32 cellular contexts compared by ENCODE assay signal in genomic region chr10:129556316-129556715, GRCh38.
"Had no signal": no experiment of that assay in that cellular context is flagged by ENCODE, and none has a peak within 500 bp of the region (broad histone marks: within the 10 kb centered on the region; RNA-seq: fewer than 3 reads in every experiment).

No MANE protein-coding gene starts in this region.

- H3K27me3 ChIP-seq: adrenal gland, ascending aorta, body of pancreas, brain microvascular endothelial cell, breast epithelium, cardiac muscle cell had no signal

- DNase-seq: activated effector memory CD4-positive, alpha-beta T cell treated with anti-CD3 and anti-CD28 coated beads, Interleukin-2, amount 50 U/mL, for 16 hours; activated effector memory CD4-positive, alpha-beta T cell treated with Interleukin-2 at 50 U/mL for 16 hours; activated gamma-delta T cell; activated gamma-delta T cell treated with Interleukin-2 at 50 U/mL for 16 hours; activated naive CD4-positive, alpha-beta T cell; activated naive CD4-positive, alpha-beta T cell treated with anti-CD3 and anti-CD28 coated beads for 36 hours; activated naive CD4-positive, alpha-beta T cell treated with anti-CD3 and anti-CD28 coated beads, Interleukin-2, amount 10 ng/mL, durations not matched to agents 7 days and 5 days; activated naive CD4-positive, alpha-beta T cell treated with anti-CD3 and anti-CD28 coated beads, Interleukin-2, amount 50 U/mL, for 16 hours; activated naive CD4-positive, alpha-beta T cell treated with Interleukin-2 at 50 U/mL for 16 hours; activated naive CD8-positive, alpha-beta T cell treated with anti-CD3 and anti-CD28 coated beads for 36 hours; activated naive CD8-positive, alpha-beta T cell treated with anti-CD3 and anti-CD28 coated beads, Interleukin-2, amount 10 ng/mL, durations not matched to agents 7 days and 5 days; activated naive CD8-positive, alpha-beta T cell treated with anti-CD3 and anti-CD28 coated beads, Interleukin-2, amount 50 U/mL, for 24 hours; activated T-cell treated with anti-CD3 and anti-CD28 coated beads for 4 hours; activated T-cell treated with anti-CD3 and anti-CD28 coated beads, Interleukin-2, amount 50 U/mL, for 1 hour; activated T-cell treated with anti-CD3 and anti-CD28 coated beads, Interleukin-2, amount 50 U/mL, for 24 hours; activated T-cell treated with anti-CD3 and anti-CD28 coated beads, Interleukin-2, amount 50 U/mL, for 4 hours; activated T-cell treated with anti-CD3 and anti-CD28 coated beads, Interleukin-2, amount 50 U/mL, for 48 hours; activated T-cell treated with anti-CD3 and anti-CD28 coated beads, Interleukin-2, amount 50 U/mL, for 72 hours; adrenal gland; amniotic stem cell; amygdala; anterior cingulate cortex; aorta; body of pancreas; brain microvascular endothelial cell; central memory CD4-positive, alpha-beta T cell; cerebellar nuclear complex had no signal

- H3K4me1 ChIP-seq: adrenal gland, ascending aorta, body of pancreas, breast epithelium had no signal

- H3K4me3 ChIP-seq: adrenal gland, ascending aorta, body of pancreas, breast epithelium, cardiac muscle cell had no signal

- H3K36me3 ChIP-seq: adrenal gland, ascending aorta, brain microvascular endothelial cell, breast epithelium, cardiac muscle cell had no signal

- ATAC-seq: activated naive CD4-positive, alpha-beta T cell treated with anti-CD3 and anti-CD28 coated beads, Interleukin-2, amount 50 U/mL, for 72 hours; activated naive CD8-positive, alpha-beta T cell treated with anti-CD3 and anti-CD28 coated beads, Interleukin-2, amount 50 U/mL, for 24 hours; activated T-cell treated with anti-CD3 and anti-CD28 coated beads, Interleukin-2, amount 50 U/mL, for 4 hours; activated T-cell treated with anti-CD3 and anti-CD28 coated beads, Interleukin-2, amount 50 U/mL, for 72 hours; activated T-helper 17 cell treated with anti-CD3 and anti-CD28 coated beads, Interleukin-2, amount 50 U/mL, for 72 hours; body of pancreas had no signal

- H3K27ac ChIP-seq: adrenal gland, ascending aorta, body of pancreas, brain microvascular endothelial cell, breast epithelium, cardiac muscle cell had no signal

- H3K9me3 ChIP-seq: adrenal gland, ascending aorta, body of pancreas, breast epithelium had no signal
